9 cellular contexts compared by ENCODE assay signal in the genomic region with DNA sequence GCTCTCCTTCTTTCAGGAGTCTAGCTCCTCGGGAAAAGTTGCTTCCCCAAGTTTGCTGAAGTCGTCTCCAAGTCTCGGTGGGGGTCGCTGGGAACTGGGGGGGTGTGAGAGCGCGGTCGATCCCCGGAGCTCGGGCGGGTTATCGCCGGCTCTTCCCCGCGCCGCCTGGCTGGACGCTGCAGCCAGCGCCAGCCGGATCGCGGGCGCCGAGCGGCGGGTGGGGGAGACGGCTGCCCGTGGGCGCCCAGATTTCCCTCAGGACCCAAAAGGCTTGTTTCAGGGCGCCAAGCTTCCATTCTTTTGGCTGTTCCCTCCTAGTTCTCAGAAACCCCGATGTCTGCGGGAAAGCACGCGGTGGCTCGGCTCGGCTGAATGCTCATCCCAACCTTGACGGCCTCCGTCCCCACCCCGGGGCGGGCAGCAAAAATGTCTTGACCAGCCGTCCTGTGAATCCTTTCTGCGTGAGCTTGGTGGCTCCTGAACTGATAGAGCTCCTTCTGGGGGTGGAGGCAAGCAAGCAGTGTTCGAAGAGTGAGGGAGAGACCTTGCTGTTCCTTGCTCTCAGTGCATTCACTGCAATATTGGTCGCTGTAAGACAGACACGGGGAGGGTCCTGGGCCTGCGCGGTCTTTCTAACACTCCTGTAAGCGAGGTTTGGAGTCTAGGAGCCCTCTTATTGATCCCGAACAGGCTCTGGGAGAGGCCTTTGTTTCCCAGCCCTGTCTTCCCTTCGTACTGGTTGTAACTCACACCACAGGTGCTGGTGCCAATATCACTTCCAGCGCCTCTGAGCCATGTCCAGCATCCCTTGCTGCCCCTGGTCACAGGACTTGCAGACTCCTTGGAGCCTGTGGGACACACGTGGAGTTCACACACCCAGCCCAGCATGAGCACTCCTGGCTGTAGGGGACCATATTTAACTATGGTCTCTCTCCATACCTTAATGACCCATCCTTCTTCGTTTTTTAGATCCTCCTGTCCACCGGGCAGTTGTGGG. TPM values are rescaled to one million over a fixed set of nuclear protein-coding genes. Genes with fewer than 3 reads are reported as not detected.
DNase-seq lines count a peak whose midpoint lies in the region; ATAC-seq and TF ChIP-seq lines count a peak whose summit lies in the region.
"Had no signal": no experiment of that assay in that cellular context is flagged by ENCODE, and none has a peak within 500 bp of the region (broad histone marks: within the 10 kb centered on the region; RNA-seq: fewer than 3 reads in every experiment).

No MANE protein-coding gene starts in this region.

- TF ChIP-seq CTCF in GM06990 (IDR thresholded peaks at IDR 0.05; ENCODE audit: insufficient read depth, low read length, poor library complexity, severe bottlenecking): no peak
- TF ChIP-seq CTCF in Panc1 (IDR thresholded peaks at IDR 0.05): no peak

- no peak overlapping the region for H3K27ac ChIP-seq in Panc1 (ENCODE audit: low read length)

- BruUV-seq in Panc1 (replicated peaks; lab: Mats Ljungman, UMichigan): no TSS peak

- in situ Hi-C loops in Panc1 (cut with HindIII; ENCODE audit: low pct_unique_long_range_greater_than_20kb, low sequenced_read_pairs): no loop called here

- H3K4me3 ChIP-seq in GM06990 (replicated peaks; ENCODE audit: low read depth, low read length): peak overlapping the region; percentile 8; the same call in 1 of the 2 replicates
- peak overlapping the region; percentile 48 to 60 for H3K4me3 ChIP-seq in Panc1 (ENCODE audit: low read depth in 2 of 2, low read length in 2 of 2)
- peak overlapping the region; percentile 19 for H3K4me3 ChIP-seq in endocrine pancreas (ENCODE audit: control insufficient read depth, insufficient read depth, low read length)
- peak overlapping the region; percentile 23 for H3K4me3 ChIP-seq in mucosa of stomach (ENCODE audit: low read length)

- H3K27me3 ChIP-seq in GM06990 (replicated peaks; ENCODE audit: control insufficient read depth, insufficient read depth, low read length): peaks cover 4% of the 10 kb centered on the region
- H3K27me3 ChIP-seq in Panc1 (ENCODE audit: control insufficient read depth, insufficient read depth, low read length): peaks cover 45% of the 10 kb centered on the region
- H3K27me3 ChIP-seq in endocrine pancreas (ENCODE audit: control insufficient read depth, insufficient read depth, low read length): no peaks in the 10 kb centered on the region
- peaks cover 63% of the 10 kb centered on the region for H3K27me3 ChIP-seq in mucosa of stomach (ENCODE audit: control insufficient read depth, insufficient read depth, low read length)

- CTCF ChIA-PET in Panc1 (lab: Charles Lee): interaction anchor here (0.6 kb wide), 1 partner anchor 12 kb away, joined by 9 read pairs; no protein-coding TSS in a partner anchor

- H3K4me1 ChIP-seq in Panc1 (ENCODE audit: control insufficient read depth, insufficient read depth, low read length): no peaks in the 10 kb centered on the region
- H3K4me1 ChIP-seq in endocrine pancreas (ENCODE audit: control insufficient read depth, insufficient read depth, low read length): no peaks in the 10 kb centered on the region
- H3K4me1 ChIP-seq in mucosa of stomach (ENCODE audit: control insufficient read depth, insufficient read depth, low read length): peaks cover 14% of the 10 kb centered on the region

- H3K36me3 ChIP-seq in GM06990 (ENCODE audit: control insufficient read depth, insufficient read depth, low read length): no peaks in the 10 kb centered on the region
- H3K36me3 ChIP-seq in Panc1 (ENCODE audit: control insufficient read depth, insufficient read depth, low read length): no peaks in the 10 kb centered on the region
- no peaks in the 10 kb centered on the region for H3K36me3 ChIP-seq in endocrine pancreas (ENCODE audit: control insufficient read depth, insufficient read depth, low read length)
- no peaks in the 10 kb centered on the region for H3K36me3 ChIP-seq in mucosa of stomach (ENCODE audit: control insufficient read depth, insufficient read depth, low read length)

- POLR2A ChIA-PET in Panc1 (lab: Charles Lee): no interaction called here

- no peak for DNase-seq in GM06990 (ENCODE audit: extremely low read depth, insufficient read length)
- no peak for DNase-seq in Panc1 (ENCODE audit: low read depth, low spot score)
- DNase-seq in COLO829 (ENCODE audit: low spot score): no peak

- intact Hi-C loops in Panc1 (cut with micrococcal nuclease; ENCODE audit: unreplicated experiment): no loop called here

- H3K9me3 ChIP-seq in Panc1 (ENCODE audit: control insufficient read depth, insufficient read depth, low read depth, low read length) (no peaks in the 10 kb centered on the region), endocrine pancreas (ENCODE audit: control insufficient read depth, low read length) (no peaks in the 10 kb centered on the region), mucosa of stomach (ENCODE audit: control insufficient read depth, low read length) (no peaks in the 10 kb centered on the region)

- peak overlapping the region; percentile 54 for H3K9ac ChIP-seq in endocrine pancreas (ENCODE audit: control insufficient read depth, insufficient read depth, low read length)
- H3K9ac ChIP-seq in mucosa of stomach (ENCODE audit: low read length): peak overlapping the region; percentile 82

- peak; percentile 60 for ATAC-seq in Panc1
- ATAC-seq in GM19351 (IDR thresholded peaks at IDR 0.05; ENCODE audit: unreplicated experiment): no peak
- no peak for ATAC-seq in HG03095 (IDR thresholded peaks at IDR 0.05; ENCODE audit: unreplicated experiment)
- no peak for ATAC-seq in HG03571 (IDR thresholded peaks at IDR 0.05; ENCODE audit: unreplicated experiment)

RNA-seq across cellular contexts. Expression of a gene that starts 1.8 kb away (rescaled TPM):
- 0.21 TPM for total RNA-seq in Panc1 (2021; ENCODE audit: unreplicated experiment)
- not detected for polyA plus RNA-seq in Panc1 (2012; ENCODE audit: insufficient read length)
- total RNA-seq: RPMI7951 had no signal
